ENCODE assay signal across 15 cellular contexts in genomic region chr4:153616005-153616555, GRCh38.
A peak's percentile ranks its signal among the peaks of the same experiment; 100 is the strongest.
DNase-seq lines count a peak whose midpoint lies in the region; ATAC-seq, FAIRE-seq and TF ChIP-seq lines count a peak whose summit lies in the region.
"Had no signal": no experiment of that assay in that cellular context is flagged by ENCODE, and none has a peak within 500 bp of the region (broad histone marks: within the 10 kb centered on the region; RNA-seq: fewer than 3 reads in every experiment).

No MANE protein-coding gene starts in this region.

- 95% methylated on average over 5 of the region's 8 CpGs for WGBS in mesenchymal stem cell
- 94% methylated on average over 8 of the region's 8 CpGs for WGBS in smooth muscle cell (ENCODE audit: low lambda C conversion rate)

- H3K79me2 ChIP-seq in endothelial cell of umbilical vein (ENCODE audit: control insufficient read depth, insufficient read depth, low read length) (no peaks in the 10 kb centered on the region), smooth muscle cell (ENCODE audit: low read depth) (no peaks in the 10 kb centered on the region)

- no peaks in the 10 kb centered on the region for H3K9me3 Mint-ChIP-seq in activated CD8-positive, alpha-beta memory T cell treated with anti-CD3 and anti-CD28 coated beads, Interleukin-2, amount 10 ng/mL, durations not matched to agents 7 days and 5 days (ENCODE audit: low read depth)

- no peak for TF ChIP-seq POLR2A in endothelial cell of umbilical vein (IDR thresholded peaks at IDR 0.05; ENCODE audit: low read depth, low read length)

- H3K4me2 ChIP-seq in endothelial cell of umbilical vein (ENCODE audit: insufficient read depth, low read length), result no peak overlapping the region
- H3K4me2 ChIP-seq in mesenchymal stem cell (ENCODE audit: low read length, poor library complexity, severe bottlenecking), result no peak overlapping the region
- no peak overlapping the region for H3K4me2 ChIP-seq in smooth muscle cell

- DNase-seq in T-helper 17 cell, result no peak
- DNase-seq in activated CD8-positive, alpha-beta memory T cell treated with anti-CD3 and anti-CD28 coated beads, Interleukin-2, amount 10 ng/mL, durations not matched to agents 7 days and 5 days, result peak; percentile 73
- peak; percentile 40 for DNase-seq in endothelial cell of umbilical vein (ENCODE audit: low read depth, low spot score)
- peak; percentile 38 to 43 for DNase-seq in stimulated activated CD8-positive, alpha-beta memory T cell treated with anti-CD3 and anti-CD28 coated beads, Interleukin-15, amount 100 ng/mL, for 48 hours (ENCODE audit: low read depth in 2 of 2)
- DNase-seq in mesenchymal stem cell, result no peak
- DNase-seq in smooth muscle cell (lab: John Stamatoyannopoulos, UW; ENCODE audit: unreplicated experiment), result no peak
- DNase-seq in occipital lobe (lab: John Stamatoyannopoulos, UW), result no peak
- no peak for DNase-seq in DMS53 (lab: John Stamatoyannopoulos, UW)
- DNase-seq: NCI-H1092 treated with DMSO at 0.1 percent for 48 hours, NCI-H69 had no signal

- H3F3A ChIP-seq in smooth muscle cell (ENCODE audit: low read depth), result no peaks in the 10 kb centered on the region

- dilution Hi-C loops in endothelial cell of umbilical vein (cut with MboI; ENCODE audit: extremely low pct_ligation_motif_present, low sequenced_read_pairs), result no loop called here

- H3K27ac ChIP-seq in endothelial cell of umbilical vein (ENCODE audit: insufficient read depth, low read depth, low read length), result no peak overlapping the region
- no peak overlapping the region for H3K27ac ChIP-seq in mesenchymal stem cell (ENCODE audit: low read length, poor library complexity, severe bottlenecking)
- no peak overlapping the region for H3K27ac ChIP-seq in smooth muscle cell (ENCODE audit: low read depth)
- H3K27ac ChIP-seq: C4-2B, RWPE1 had no signal

- H3K27me3 ChIP-seq in endothelial cell of umbilical vein (ENCODE audit: control insufficient read depth in 2 of 2, insufficient read depth in 2 of 2, low read length in 2 of 2), result no peaks in the 10 kb centered on the region
- no peaks in the 10 kb centered on the region for H3K27me3 ChIP-seq in mesenchymal stem cell (ENCODE audit: control insufficient read depth in 1 of 2, insufficient read depth in 1 of 2, low read length in 2 of 2)
- no peaks in the 10 kb centered on the region for H3K27me3 ChIP-seq in smooth muscle cell (ENCODE audit: low read depth)

- no peak overlapping the region for H2BK120ac ChIP-seq in mesenchymal stem cell (ENCODE audit: low read depth, low read length)

- no peaks in the 10 kb centered on the region for H3K9me3 ChIP-seq in T-helper 17 cell (ENCODE audit: control insufficient read depth, low read length, poor library complexity, severe bottlenecking)
- no peaks in the 10 kb centered on the region for H3K9me3 ChIP-seq in endothelial cell of umbilical vein (replicated peaks; ENCODE audit: control insufficient read depth, insufficient read depth, low read length)
- no peaks in the 10 kb centered on the region for H3K9me3 ChIP-seq in mesenchymal stem cell (ENCODE audit: control insufficient read depth, low read length)
- no peaks in the 10 kb centered on the region for H3K9me3 ChIP-seq in smooth muscle cell (replicated peaks; ENCODE audit: low read depth)

- H3K14ac ChIP-seq in mesenchymal stem cell (ENCODE audit: low read length in 2 of 2), result no peak overlapping the region

- no peak overlapping the region for H4K8ac ChIP-seq in mesenchymal stem cell (ENCODE audit: low read length)

- peak overlapping the region; percentile 51 for H3K27ac Mint-ChIP-seq in T-helper 17 cell
- H3K27ac Mint-ChIP-seq in activated CD8-positive, alpha-beta memory T cell treated with anti-CD3 and anti-CD28 coated beads, Interleukin-2, amount 10 ng/mL, durations not matched to agents 7 days and 5 days, result peak overlapping the region; percentile 4

- peaks cover 0 to under 1% of the 10 kb centered on the region in 2 experiments for H3K36me3 ChIP-seq in endothelial cell of umbilical vein (ENCODE audit: control insufficient read depth in 2 of 2, extremely low read depth in 1 of 2, insufficient read depth in 2 of 2, low read length in 2 of 2)
- H3K36me3 ChIP-seq in mesenchymal stem cell (ENCODE audit: control insufficient read depth in 1 of 2, insufficient read depth in 2 of 2, low read depth in 1 of 2, low read length in 2 of 2), result no peaks in the 10 kb centered on the region
- no peaks in the 10 kb centered on the region for H3K36me3 ChIP-seq in smooth muscle cell (ENCODE audit: low read depth)

- H3K79me1 ChIP-seq in mesenchymal stem cell (replicated peaks; ENCODE audit: low read length, poor library complexity, severe bottlenecking), result no peaks in the 10 kb centered on the region

- no peak overlapping the region for H3K4me3 ChIP-seq in endothelial cell of umbilical vein (replicated peaks in 1 of 3; ENCODE audit: insufficient read depth in 1 of 3, low read depth in 1 of 3, low read length in 3 of 3)
- no peak overlapping the region for H3K4me3 ChIP-seq in mesenchymal stem cell (ENCODE audit: insufficient read depth in 1 of 2, low read depth in 1 of 2, low read length in 2 of 2)
- no peak overlapping the region for H3K4me3 ChIP-seq in smooth muscle cell

- H2BK5ac ChIP-seq in mesenchymal stem cell (ENCODE audit: low read depth, low read length, poor library complexity, severe bottlenecking), result no peak overlapping the region

- no peak overlapping the region for H2BK15ac ChIP-seq in mesenchymal stem cell (ENCODE audit: low read depth, poor library complexity, severe bottlenecking)

- H3K4me3 Mint-ChIP-seq in T-helper 17 cell, result peak overlapping the region; percentile 32
- H3K4me3 Mint-ChIP-seq in activated CD8-positive, alpha-beta memory T cell treated with anti-CD3 and anti-CD28 coated beads, Interleukin-2, amount 10 ng/mL, durations not matched to agents 7 days and 5 days, result no peak overlapping the region

- H3K27me3 Mint-ChIP-seq in T-helper 17 cell, result no peaks in the 10 kb centered on the region
- H3K27me3 Mint-ChIP-seq in activated CD8-positive, alpha-beta memory T cell treated with anti-CD3 and anti-CD28 coated beads, Interleukin-2, amount 10 ng/mL, durations not matched to agents 7 days and 5 days, result no peaks in the 10 kb centered on the region

- no peak overlapping the region for H2AK5ac ChIP-seq in mesenchymal stem cell (ENCODE audit: low read length, severe bottlenecking)

- TF ChIP-seq CTCF in endothelial cell of umbilical vein (IDR thresholded peaks at IDR 0.05; ENCODE audit: extremely low read depth in 1 of 2, insufficient read depth in 1 of 2, low read depth in 1 of 2, low read length in 2 of 2) (no peak), smooth muscle cell (IDR thresholded peaks at IDR 0.05; ENCODE audit: borderline replicate concordance, insufficient read depth, poor library complexity, severe bottlenecking) (no peak)

- POLR2A ChIA-PET in endothelial cell of umbilical vein (lab: Charles Lee), result no interaction called here

- H3K18ac ChIP-seq in mesenchymal stem cell (ENCODE audit: low read depth in 1 of 2, low read length in 2 of 2), result no peak overlapping the region

- ATAC-seq in T-helper 17 cell, result peak; percentile 47
- peak; percentile 61 for ATAC-seq in activated CD8-positive, alpha-beta memory T cell treated with anti-CD3 and anti-CD28 coated beads, Interleukin-2, amount 10 ng/mL, durations not matched to agents 7 days and 5 days
- ATAC-seq: HCT116 had no signal

- intact Hi-C loops in endothelial cell of umbilical vein (cut with micrococcal nuclease), result no loop called here

- no peak overlapping the region for H2BK12ac ChIP-seq in mesenchymal stem cell (ENCODE audit: low read length in 2 of 2)

- peak; percentile 67 for FAIRE-seq in endothelial cell of umbilical vein (lab: Jason Lieb, UNC)
- FAIRE-seq: colon, G401.6 had no signal

- H3K9me1 ChIP-seq in endothelial cell of umbilical vein (replicated peaks; ENCODE audit: control insufficient read depth, extremely low read depth, insufficient read depth, low read length), result no peaks in the 10 kb centered on the region

- peaks cover 5% of the 10 kb centered on the region for H3K4me1 ChIP-seq in endothelial cell of umbilical vein (ENCODE audit: control insufficient read depth, extremely low read depth, insufficient read depth, low read length)
- no peaks in the 10 kb centered on the region for H3K4me1 ChIP-seq in mesenchymal stem cell (ENCODE audit: control insufficient read depth, insufficient read depth, low read depth, low read length)
- H3K4me1 ChIP-seq in smooth muscle cell (ENCODE audit: low read depth), result peaks cover 13% of the 10 kb centered on the region

- CTCF ChIA-PET in activated CD8-positive, alpha-beta memory T cell treated with anti-CD3 and anti-CD28 coated beads, Interleukin-2, amount 10 ng/mL, durations not matched to agents 7 days and 5 days (lab: Charles Lee), result interaction anchor here (1.1 to 1.8 kb wide), 3 partner anchors 27 to 183 kb away, joined by 3 to 6 read pairs (median 3); no protein-coding TSS in a partner anchor
- CTCF ChIA-PET in endothelial cell of umbilical vein (lab: Charles Lee), result interaction anchor here (0.8 to 1.1 kb wide), 2 partner anchors 28 to 42 kb away, joined by 3 read pairs; no protein-coding TSS in a partner anchor

- H2AFZ ChIP-seq in endothelial cell of umbilical vein (ENCODE audit: low read depth, low read length) (no peak overlapping the region), mesenchymal stem cell (ENCODE audit: low read depth, low read length) (no peak overlapping the region), smooth muscle cell (ENCODE audit: low read depth) (no peak overlapping the region)

- no peak overlapping the region for H3K23ac ChIP-seq in mesenchymal stem cell (ENCODE audit: low read length in 2 of 2)

- H3K4ac ChIP-seq in mesenchymal stem cell (ENCODE audit: low read depth in 1 of 2, low read length in 2 of 2), result no peak overlapping the region

- peaks cover 35% of the 10 kb centered on the region for H3K4me1 Mint-ChIP-seq in T-helper 17 cell
- H3K4me1 Mint-ChIP-seq in activated CD8-positive, alpha-beta memory T cell treated with anti-CD3 and anti-CD28 coated beads, Interleukin-2, amount 10 ng/mL, durations not matched to agents 7 days and 5 days, result peaks cover 19% of the 10 kb centered on the region

- H4K20me1 ChIP-seq in endothelial cell of umbilical vein (replicated peaks; ENCODE audit: control insufficient read depth, extremely low read depth, insufficient read depth, low read length) (no peaks in the 10 kb centered on the region), smooth muscle cell (ENCODE audit: low read depth) (no peaks in the 10 kb centered on the region)

- no TSS peak for BruUV-seq in endothelial cell of umbilical vein (replicated peaks; lab: Mats Ljungman, UMichigan)

- peaks cover 27% of the 10 kb centered on the region for H3K36me3 Mint-ChIP-seq in T-helper 17 cell (ENCODE audit: low read depth)
- peaks cover 58% of the 10 kb centered on the region for H3K36me3 Mint-ChIP-seq in activated CD8-positive, alpha-beta memory T cell treated with anti-CD3 and anti-CD28 coated beads, Interleukin-2, amount 10 ng/mL, durations not matched to agents 7 days and 5 days

- H4K91ac ChIP-seq in mesenchymal stem cell (ENCODE audit: low read length), result no peak overlapping the region

- H3K9ac ChIP-seq in endothelial cell of umbilical vein (replicated peaks; ENCODE audit: extremely low read depth, insufficient read depth, low read length), result no peak overlapping the region
- no peak overlapping the region for H3K9ac ChIP-seq in mesenchymal stem cell (ENCODE audit: low read length)
- H3K9ac ChIP-seq in smooth muscle cell (ENCODE audit: low read depth), result no peak overlapping the region

TF ChIP-seq in endothelial cell of umbilical vein, 7 proteins besides CTCF, POLR2A, EP300 and RAD21 (continues in another document):
- TF ChIP-seq GATA2 (IDR thresholded peaks at IDR 0.05; ENCODE audit: insufficient read depth, insufficient read length, low read depth, low read length), result no peak

Comparison
In these comparisons a context has a peak if more than half of its experiments do, and no peak if none do; other contexts are left out.
1. DNase-seq: peak in activated CD8-positive, alpha-beta memory T cell treated with anti-CD3 and anti-CD28 coated beads, Interleukin-2, amount 10 ng/mL, durations not matched to agents 7 days and 5 days (single experiment), endothelial cell of umbilical vein (single experiment) and stimulated activated CD8-positive, alpha-beta memory T cell treated with anti-CD3 and anti-CD28 coated beads, Interleukin-15, amount 100 ng/mL, for 48 hours (2 of 2); none in T-helper 17 cell (0 of 3), mesenchymal stem cell (single experiment), smooth muscle cell (single experiment), occipital lobe (single experiment) and DMS53 (single experiment).